ENCODE assay signal across 8 cellular contexts in the genomic region with DNA sequence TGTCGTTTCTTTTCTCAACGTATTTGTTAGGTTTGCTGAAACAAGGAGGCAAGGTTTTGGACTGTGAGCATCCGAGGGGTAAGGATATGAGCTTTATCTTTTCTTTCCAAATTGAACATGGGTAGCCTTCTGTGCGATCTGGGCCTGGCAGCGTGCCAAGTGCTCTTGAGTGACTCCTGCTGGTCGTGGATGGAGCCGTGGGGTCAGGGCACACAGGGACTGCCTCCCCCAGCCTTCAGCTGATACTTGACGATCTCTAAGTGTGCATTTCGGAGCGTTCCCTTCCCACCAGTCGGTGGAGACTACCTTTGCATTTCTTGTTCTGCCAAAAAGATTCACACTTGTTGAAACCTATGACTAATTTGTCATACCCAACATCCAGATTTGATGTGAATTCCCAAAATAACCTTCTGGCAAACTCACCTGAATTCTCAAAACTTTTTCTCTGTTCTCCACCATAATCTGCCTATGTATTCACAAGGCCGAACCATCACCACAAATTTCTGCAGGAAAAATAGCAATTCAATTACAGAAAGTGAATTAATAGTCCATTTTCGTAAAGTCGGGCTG. TPM values are rescaled to one million over a fixed set of nuclear protein-coding genes. Genes with fewer than 3 reads are reported as not detected.
DNase-seq lines count a peak whose midpoint lies in the region; ATAC-seq, FAIRE-seq and TF ChIP-seq lines count a peak whose summit lies in the region.

No MANE protein-coding gene starts in this region.

- no peak for DNase-seq in GM12864 (ENCODE audit: low read depth)
- DNase-seq in OCI-LY7 (ENCODE audit: low spot score): peak; percentile 18
- peak; percentile 29 for DNase-seq in adipocyte (ENCODE audit: low read depth)
- DNase-seq in lung (ENCODE audit: low spot score): peak; percentile 38
- DNase-seq in stimulated activated naive CD4-positive, alpha-beta T cell treated with Interleukin-2 at 50 U/mL for 16 hours (lab: John Stamatoyannopoulos, UW): peak; percentile 2
- DNase-seq in middle frontal gyrus (ENCODE audit: extremely low spot score, low spot score): no peak
- no peak for DNase-seq in HTR-8/SVneo (ENCODE audit: insufficient read length, low spot score)

- H3K9me3 ChIP-seq in OCI-LY7 (ENCODE audit: low read length) (no peaks in the 10 kb centered on the region), adipocyte (ENCODE audit: control insufficient read depth, low read length) (no peaks in the 10 kb centered on the region), lung (ENCODE audit: control insufficient read depth in 2 of 2, insufficient read depth in 1 of 2, low read length in 1 of 2) (no peaks in the 10 kb centered on the region)

- H3K27ac ChIP-seq in OCI-LY7 (ENCODE audit: low read depth, low read length, poor library complexity, severe bottlenecking): no peak overlapping the region
- H3K27ac ChIP-seq in lung (ENCODE audit: low read depth in 1 of 2, low read length in 1 of 2): no peak overlapping the region

- CTCF ChIA-PET in OCI-LY7 (lab: Charles Lee; ENCODE audit: unreplicated experiment): no interaction called here

- BruUV-seq in OCI-LY7 (replicated peaks; lab: Mats Ljungman, UMichigan): no TSS peak

- H3K4me2 ChIP-seq in OCI-LY7 (ENCODE audit: low read length): no peak overlapping the region

- H3K79me2 ChIP-seq in OCI-LY7 (ENCODE audit: insufficient read depth, low read depth, low read length): no peaks in the 10 kb centered on the region

- no peak overlapping the region for H2AFZ ChIP-seq in OCI-LY7 (ENCODE audit: low read length)

- no peaks in the 10 kb centered on the region for H3K27me3 ChIP-seq in adipocyte (replicated peaks; ENCODE audit: control insufficient read depth, insufficient read depth, low read length)
- no peaks in the 10 kb centered on the region for H3K27me3 ChIP-seq in lung (ENCODE audit: control insufficient read depth, insufficient read depth)

- TF ChIP-seq CTCF in GM12864 (IDR thresholded peaks at IDR 0.05; ENCODE audit: low read depth, low read length, missing control alignments): peak; percentile 51
- peak; percentile 69 for TF ChIP-seq CTCF in OCI-LY7 (conservative IDR thresholded peaks at IDR 0.05; ENCODE audit: low read length)
- TF ChIP-seq CTCF in lung (IDR thresholded peaks at IDR 0.05; ENCODE audit: control extremely low read depth, extremely low read depth): no peak

- H3K36me3 ChIP-seq in OCI-LY7 (ENCODE audit: insufficient read depth, low read length) (no peaks in the 10 kb centered on the region), adipocyte (ENCODE audit: control insufficient read depth, insufficient read depth, low read length, severe bottlenecking) (no peaks in the 10 kb centered on the region), lung (ENCODE audit: control insufficient read depth in 2 of 2, insufficient read depth in 2 of 2, low read length in 2 of 2) (no peaks in the 10 kb centered on the region)

- H3K4me1 ChIP-seq in OCI-LY7 (ENCODE audit: insufficient read depth, low read length, poor library complexity, severe bottlenecking): peaks cover 7% of the 10 kb centered on the region
- H3K4me1 ChIP-seq in adipocyte (ENCODE audit: control insufficient read depth, insufficient read depth, low read length): peaks cover 74% of the 10 kb centered on the region
- peaks cover 0 to 4% of the 10 kb centered on the region in 2 donors for H3K4me1 ChIP-seq in lung (ENCODE audit: control insufficient read depth in 2 of 2, insufficient read depth in 2 of 2, low read length in 2 of 2)

- no peak for FAIRE-seq in HTR-8/SVneo (lab: Jason Lieb, UNC)

- POLR2A ChIA-PET in OCI-LY7 (lab: Charles Lee): no interaction called here

- WGBS in lung, 2 donors: 63 to 67% methylated on average over 14 of the region's 14 CpGs

- H4K20me1 ChIP-seq in OCI-LY7 (ENCODE audit: insufficient read depth, low read length): no peaks in the 10 kb centered on the region

- H3K9ac ChIP-seq in adipocyte (ENCODE audit: low read length): peak overlapping the region; percentile 79

- no peak overlapping the region for H3K4me3 ChIP-seq in GM12864 (ENCODE audit: low read depth, low read length)
- H3K4me3 ChIP-seq in OCI-LY7 (ENCODE audit: low read depth, low read length, poor library complexity, severe bottlenecking): no peak overlapping the region
- peak overlapping the region; percentile 71 for H3K4me3 ChIP-seq in adipocyte (ENCODE audit: low read length)
- no peak overlapping the region for H3K4me3 ChIP-seq in lung

- ATAC-seq in lung (ENCODE audit: insufficient read depth, low FRiP score) (no peak), GM21576 (IDR thresholded peaks at IDR 0.05; ENCODE audit: unreplicated experiment) (no peak)

- intact Hi-C loops in OCI-LY7 (cut with micrococcal nuclease; ENCODE audit: unreplicated experiment): no loop called here

- no peaks in the 10 kb centered on the region for H3K9me2 ChIP-seq in OCI-LY7 (ENCODE audit: insufficient read depth, low read length)

RNA-seq across cellular contexts. Expression of a gene that starts 40.2 kb away (rescaled TPM):
- not detected in 2 replicates for total RNA-seq in OCI-LY7 (2014; rRNA removed; shearing (Covaris generic))
- not detected in 2 replicates for total RNA-seq in OCI-LY7 (2022)
- total RNA-seq in lung: 10 to 100 TPM; 13.9 to 22.9 TPM
- polyA plus RNA-seq in lung: 10 to 100 TPM in 1 of 2 donors, 1 to 10 TPM in 1; 5.2 to 10.8 TPM

Comparison
In these comparisons a context has a peak if more than half of its experiments do, and no peak if none do; other contexts are left out.
1. DNase-seq: peak in OCI-LY7 (single experiment), adipocyte (single experiment), lung (single experiment) and stimulated activated naive CD4-positive, alpha-beta T cell treated with Interleukin-2 at 50 U/mL for 16 hours (single experiment); none in GM12864 (single experiment), middle frontal gyrus (single experiment) and HTR-8/SVneo (single experiment).
2. RNA of a gene that starts 40.2 kb away (total RNA-seq): 13.9 to 22.9 TPM in lung; not detected in OCI-LY7; every median in the first group is over 10 times any median in the second.